ENCODE assay signal across 12 cellular contexts in genomic region chr18:48847807-48848486, GRCh38.
DNase-seq lines count a peak whose midpoint lies in the region; ATAC-seq, FAIRE-seq and TF ChIP-seq lines count a peak whose summit lies in the region.
"Had no signal": no experiment of that assay in that cellular context is flagged by ENCODE, and none has a peak within 500 bp of the region (broad histone marks: within the 10 kb centered on the region; RNA-seq: fewer than 3 reads in every experiment).

No MANE protein-coding gene starts in this region.

- peaks cover 26% of the 10 kb centered on the region for H3K4me1 ChIP-seq in A549

- no peak overlapping the region for H3K4me3 ChIP-seq in A549
- peak overlapping the region; percentile 21 for H3K4me3 ChIP-seq in coronary artery

- POLR2A ChIA-PET in A549 (lab: Yijun Ruan, JAX), result no interaction called here
- POLR2A ChIA-PET in activated CD8-positive, alpha-beta T cell treated with anti-CD3 and anti-CD28 coated beads, Interleukin-2, amount 10 ng/mL, durations not matched to agents 7 days and 5 days (lab: Charles Lee), result no interaction called here

- no peak for TF ChIP-seq RAD21 in A549 (conservative IDR thresholded peaks at IDR 0.05 in 1 of 2, IDR thresholded peaks at IDR 0.05 in 1 of 2)

- WGBS in A549 (ENCODE audit: missing lambda C conversion rate), result 93% methylated on average over 11 of the region's 11 CpGs

- peaks cover 7% of the 10 kb centered on the region for H3K27me3 Mint-ChIP-seq in nephron progenitor cell (ENCODE audit: low read depth, poor library complexity)
- H3K27me3 Mint-ChIP-seq in activated CD8-positive, alpha-beta T cell treated with anti-CD3 and anti-CD28 coated beads, Interleukin-2, amount 10 ng/mL, durations not matched to agents 7 days and 5 days (ENCODE audit: low read depth), result peaks cover 7% of the 10 kb centered on the region
- H3K27me3 Mint-ChIP-seq: activated CD8-positive, alpha-beta T cell treated with anti-CD3 and anti-CD28 coated beads for 36 hours had no signal

- peak overlapping the region; percentile 30; the same call in 2 of the 3 replicates for H3K4me2 ChIP-seq in A549

- peak overlapping the region; percentile 66 for H3K27ac Mint-ChIP-seq in nephron progenitor cell
- H3K27ac Mint-ChIP-seq in activated CD8-positive, alpha-beta T cell treated with anti-CD3 and anti-CD28 coated beads, Interleukin-2, amount 10 ng/mL, durations not matched to agents 7 days and 5 days, result no peak overlapping the region
- H3K27ac Mint-ChIP-seq: activated CD8-positive, alpha-beta T cell treated with anti-CD3 and anti-CD28 coated beads for 36 hours had no signal

- no peak for TF ChIP-seq EP300 in A549 (IDR thresholded peaks at IDR 0.05)

- H3K27ac ChIP-seq in A549, result peak overlapping the region; percentile 55 to 81; a peak in 5 of 6 replicates
- peak overlapping the region in 1 of 2 donors; percentile 80 for H3K27ac ChIP-seq in coronary artery

- CTCF ChIA-PET in A549 (lab: Yijun Ruan, JAX), result interaction anchor here (0.5 to 1.5 kb wide), 3 partner anchors 11 to 361 kb away, joined by 3 to 4 read pairs (median 3); no protein-coding TSS in a partner anchor
- CTCF ChIA-PET in activated CD8-positive, alpha-beta T cell treated with anti-CD3 and anti-CD28 coated beads, Interleukin-2, amount 10 ng/mL, durations not matched to agents 7 days and 5 days (lab: Charles Lee), result no interaction called here

- no peak overlapping the region for H3K4me3 Mint-ChIP-seq in nephron progenitor cell
- H3K4me3 Mint-ChIP-seq in activated CD8-positive, alpha-beta T cell treated with anti-CD3 and anti-CD28 coated beads, Interleukin-2, amount 10 ng/mL, durations not matched to agents 7 days and 5 days, result no peak overlapping the region
- H3K4me3 Mint-ChIP-seq: activated CD8-positive, alpha-beta T cell treated with anti-CD3 and anti-CD28 coated beads for 36 hours had no signal

- peaks cover 84% of the 10 kb centered on the region for H3K4me1 Mint-ChIP-seq in nephron progenitor cell
- H3K4me1 Mint-ChIP-seq in activated CD8-positive, alpha-beta T cell treated with anti-CD3 and anti-CD28 coated beads, Interleukin-2, amount 10 ng/mL, durations not matched to agents 7 days and 5 days (ENCODE audit: low read depth), result peaks cover 61% of the 10 kb centered on the region

- peak; percentile 27 to 56; a peak in 3 of 6 replicates for ATAC-seq in A549
- no peak for ATAC-seq in HG02798 (IDR thresholded peaks at IDR 0.05; ENCODE audit: poor library complexity, unreplicated experiment)
- no peak for ATAC-seq in HG03196 (IDR thresholded peaks at IDR 0.05; ENCODE audit: unreplicated experiment)
- no peak for ATAC-seq in activated CD8-positive, alpha-beta T cell treated with anti-CD3 and anti-CD28 coated beads, Interleukin-2, amount 10 ng/mL, durations not matched to agents 7 days and 5 days
- ATAC-seq: activated CD8-positive, alpha-beta T cell treated with anti-CD3 and anti-CD28 coated beads for 36 hours had no signal

- DNase-seq in A549 (ENCODE audit: low read depth in 1 of 2, low spot score in 1 of 2) (no peak), M059J (ENCODE audit: low read depth) (peak; percentile 22), coronary artery (ENCODE audit: low spot score) (no peak), nephron progenitor cell (no peak), NCI-H345 treated with DMSO at 0.1 percent for 48 hours (lab: John Stamatoyannopoulos, UW; ENCODE audit: unreplicated experiment) (no peak)
- no peak for DNase-seq in activated CD8-positive, alpha-beta T cell treated with anti-CD3 and anti-CD28 coated beads, Interleukin-2, amount 10 ng/mL, durations not matched to agents 7 days and 5 days
- DNase-seq: activated CD8-positive, alpha-beta T cell treated with anti-CD3 and anti-CD28 coated beads for 36 hours; activated effector memory CD4-positive, alpha-beta T cell treated with Interleukin-2 at 50 U/mL for 16 hours; NCI-H1417 had no signal

- H3K9me3 Mint-ChIP-seq in nephron progenitor cell, result no peaks in the 10 kb centered on the region
- H3K9me3 Mint-ChIP-seq in activated CD8-positive, alpha-beta T cell treated with anti-CD3 and anti-CD28 coated beads, Interleukin-2, amount 10 ng/mL, durations not matched to agents 7 days and 5 days (ENCODE audit: insufficient read depth), result no peaks in the 10 kb centered on the region
- H3K9me3 Mint-ChIP-seq: activated CD8-positive, alpha-beta T cell treated with anti-CD3 and anti-CD28 coated beads for 36 hours had no signal

- no peak for TF ChIP-seq CTCF in A549 (IDR thresholded peaks at IDR 0.05)
- no peak for TF ChIP-seq CTCF in coronary artery (IDR thresholded peaks at IDR 0.05)
- TF ChIP-seq CTCF in nephron progenitor cell (IDR thresholded peaks at IDR 0.05), result no peak

- no peaks in the 10 kb centered on the region for H3K9me3 ChIP-seq in A549

- no peak for TF ChIP-seq POLR2A in A549 (IDR thresholded peaks at IDR 0.05; ENCODE audit: low read length)

- peaks cover 20% of the 10 kb centered on the region for H3K36me3 Mint-ChIP-seq in nephron progenitor cell (ENCODE audit: low read depth)
- no peaks in the 10 kb centered on the region for H3K36me3 Mint-ChIP-seq in activated CD8-positive, alpha-beta T cell treated with anti-CD3 and anti-CD28 coated beads, Interleukin-2, amount 10 ng/mL, durations not matched to agents 7 days and 5 days (ENCODE audit: low read depth)

- no peak for FAIRE-seq in A549 (lab: Jason Lieb, UNC)
- FAIRE-seq: urothelium cell line had no signal

TF ChIP-seq in A549, 52 proteins besides CTCF, POLR2A, EP300 and RAD21:
- TF ChIP-seq HES2 (IDR thresholded peaks at IDR 0.05), result no peak
- no peak for TF ChIP-seq GATA3 (IDR thresholded peaks at IDR 0.05; ENCODE audit: borderline replicate concordance)
- TF ChIP-seq MAFK (IDR thresholded peaks at IDR 0.05; ENCODE audit: partially characterized antibody), result peak; percentile 65
- TF ChIP-seq KDM1A (IDR thresholded peaks at IDR 0.05; ENCODE audit: low read depth), result no peak

Comparison
In these comparisons a context has a peak if more than half of its experiments do, and no peak if none do; other contexts are left out.
1. ATAC-seq: peak in A549 (2 of 2); none in HG02798 (single experiment), HG03196 (single experiment) and activated CD8-positive, alpha-beta T cell treated with anti-CD3 and anti-CD28 coated beads, Interleukin-2, amount 10 ng/mL, durations not matched to agents 7 days and 5 days (single experiment).